1 cellular context compared by ENCODE assay signal in the genomic region with DNA sequence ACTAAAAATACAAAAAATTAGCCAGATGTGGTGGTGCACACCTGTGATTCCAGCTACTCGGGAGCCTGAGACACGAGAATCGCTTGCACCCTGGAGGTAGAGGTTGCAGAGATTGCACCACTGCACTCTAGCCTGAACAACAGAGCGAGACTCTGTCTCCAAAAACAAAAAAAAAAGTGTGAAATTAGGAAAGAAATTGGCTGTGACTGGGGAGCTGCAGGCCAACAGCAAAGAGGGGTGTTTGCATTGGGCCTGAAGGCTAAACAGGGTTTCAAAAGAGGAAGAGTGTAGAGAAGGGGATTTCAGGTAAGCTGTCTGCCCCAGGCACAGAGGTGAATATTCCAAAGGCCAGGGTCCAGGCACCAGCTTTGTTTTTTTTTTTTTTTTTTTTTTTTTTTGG.
TF ChIP-seq lines count a peak whose summit lies in the region.

No MANE protein-coding gene starts in this region.

TF ChIP-seq in HepG2, 621 proteins besides CTCF, POLR2A, EP300 and RAD21 (continued from another document and continues in another):
- TF ChIP-seq, protein P1, sequence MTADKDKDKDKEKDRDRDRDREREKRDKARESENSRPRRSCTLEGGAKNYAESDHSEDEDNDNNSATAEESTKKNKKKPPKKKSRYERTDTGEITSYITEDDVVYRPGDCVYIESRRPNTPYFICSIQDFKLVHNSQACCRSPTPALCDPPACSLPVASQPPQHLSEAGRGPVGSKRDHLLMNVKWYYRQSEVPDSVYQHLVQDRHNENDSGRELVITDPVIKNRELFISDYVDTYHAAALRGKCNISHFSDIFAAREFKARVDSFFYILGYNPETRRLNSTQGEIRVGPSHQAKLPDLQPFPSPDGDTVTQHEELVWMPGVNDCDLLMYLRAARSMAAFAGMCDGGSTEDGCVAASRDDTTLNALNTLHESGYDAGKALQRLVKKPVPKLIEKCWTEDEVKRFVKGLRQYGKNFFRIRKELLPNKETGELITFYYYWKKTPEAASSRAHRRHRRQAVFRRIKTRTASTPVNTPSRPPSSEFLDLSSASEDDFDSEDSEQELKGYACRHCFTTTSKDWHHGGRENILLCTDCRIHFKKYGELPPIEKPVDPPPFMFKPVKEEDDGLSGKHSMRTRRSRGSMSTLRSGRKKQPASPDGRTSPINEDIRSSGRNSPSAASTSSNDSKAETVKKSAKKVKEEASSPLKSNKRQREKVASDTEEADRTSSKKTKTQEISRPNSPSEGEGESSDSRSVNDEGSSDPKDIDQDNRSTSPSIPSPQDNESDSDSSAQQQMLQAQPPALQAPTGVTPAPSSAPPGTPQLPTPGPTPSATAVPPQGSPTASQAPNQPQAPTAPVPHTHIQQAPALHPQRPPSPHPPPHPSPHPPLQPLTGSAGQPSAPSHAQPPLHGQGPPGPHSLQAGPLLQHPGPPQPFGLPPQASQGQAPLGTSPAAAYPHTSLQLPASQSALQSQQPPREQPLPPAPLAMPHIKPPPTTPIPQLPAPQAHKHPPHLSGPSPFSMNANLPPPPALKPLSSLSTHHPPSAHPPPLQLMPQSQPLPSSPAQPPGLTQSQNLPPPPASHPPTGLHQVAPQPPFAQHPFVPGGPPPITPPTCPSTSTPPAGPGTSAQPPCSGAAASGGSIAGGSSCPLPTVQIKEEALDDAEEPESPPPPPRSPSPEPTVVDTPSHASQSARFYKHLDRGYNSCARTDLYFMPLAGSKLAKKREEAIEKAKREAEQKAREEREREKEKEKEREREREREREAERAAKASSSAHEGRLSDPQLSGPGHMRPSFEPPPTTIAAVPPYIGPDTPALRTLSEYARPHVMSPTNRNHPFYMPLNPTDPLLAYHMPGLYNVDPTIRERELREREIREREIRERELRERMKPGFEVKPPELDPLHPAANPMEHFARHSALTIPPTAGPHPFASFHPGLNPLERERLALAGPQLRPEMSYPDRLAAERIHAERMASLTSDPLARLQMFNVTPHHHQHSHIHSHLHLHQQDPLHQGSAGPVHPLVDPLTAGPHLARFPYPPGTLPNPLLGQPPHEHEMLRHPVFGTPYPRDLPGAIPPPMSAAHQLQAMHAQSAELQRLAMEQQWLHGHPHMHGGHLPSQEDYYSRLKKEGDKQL (CRISPR knock-in tag; IDR thresholded peaks at IDR 0.05; ENCODE audit: low read depth): no peak
- TF ChIP-seq JARID2 (CRISPR knock-in tag; IDR thresholded peaks at IDR 0.05; ENCODE audit: insufficient replicate concordance) (no peak), ZNF589 (CRISPR knock-in tag; conservative IDR thresholded peaks at IDR 0.05) (no peak), TBP (CRISPR knock-in tag; IDR thresholded peaks at IDR 0.05) (no peak), SOX6 (IDR thresholded peaks at IDR 0.05) (no peak), SOX6 (CRISPR knock-in tag; IDR thresholded peaks at IDR 0.05) (0 out of 2 replicates have a peak, but pooled peaks have one; percentile 12), TRIM24 (CRISPR knock-in tag; IDR thresholded peaks at IDR 0.05) (0 out of 2 replicates have a peak, but pooled peaks have one; percentile 65), KLF6 (CRISPR knock-in tag; IDR thresholded peaks at IDR 0.05) (no peak), NFKB2 (CRISPR knock-in tag; IDR thresholded peaks at IDR 0.05; ENCODE audit: borderline replicate concordance) (no peak), SRSF9 (IDR thresholded peaks at IDR 0.05; ENCODE audit: borderline replicate concordance, insufficient read depth, low read depth, low read length, poor library complexity, severe bottlenecking) (no peak)
- TF ChIP-seq, protein P2, sequence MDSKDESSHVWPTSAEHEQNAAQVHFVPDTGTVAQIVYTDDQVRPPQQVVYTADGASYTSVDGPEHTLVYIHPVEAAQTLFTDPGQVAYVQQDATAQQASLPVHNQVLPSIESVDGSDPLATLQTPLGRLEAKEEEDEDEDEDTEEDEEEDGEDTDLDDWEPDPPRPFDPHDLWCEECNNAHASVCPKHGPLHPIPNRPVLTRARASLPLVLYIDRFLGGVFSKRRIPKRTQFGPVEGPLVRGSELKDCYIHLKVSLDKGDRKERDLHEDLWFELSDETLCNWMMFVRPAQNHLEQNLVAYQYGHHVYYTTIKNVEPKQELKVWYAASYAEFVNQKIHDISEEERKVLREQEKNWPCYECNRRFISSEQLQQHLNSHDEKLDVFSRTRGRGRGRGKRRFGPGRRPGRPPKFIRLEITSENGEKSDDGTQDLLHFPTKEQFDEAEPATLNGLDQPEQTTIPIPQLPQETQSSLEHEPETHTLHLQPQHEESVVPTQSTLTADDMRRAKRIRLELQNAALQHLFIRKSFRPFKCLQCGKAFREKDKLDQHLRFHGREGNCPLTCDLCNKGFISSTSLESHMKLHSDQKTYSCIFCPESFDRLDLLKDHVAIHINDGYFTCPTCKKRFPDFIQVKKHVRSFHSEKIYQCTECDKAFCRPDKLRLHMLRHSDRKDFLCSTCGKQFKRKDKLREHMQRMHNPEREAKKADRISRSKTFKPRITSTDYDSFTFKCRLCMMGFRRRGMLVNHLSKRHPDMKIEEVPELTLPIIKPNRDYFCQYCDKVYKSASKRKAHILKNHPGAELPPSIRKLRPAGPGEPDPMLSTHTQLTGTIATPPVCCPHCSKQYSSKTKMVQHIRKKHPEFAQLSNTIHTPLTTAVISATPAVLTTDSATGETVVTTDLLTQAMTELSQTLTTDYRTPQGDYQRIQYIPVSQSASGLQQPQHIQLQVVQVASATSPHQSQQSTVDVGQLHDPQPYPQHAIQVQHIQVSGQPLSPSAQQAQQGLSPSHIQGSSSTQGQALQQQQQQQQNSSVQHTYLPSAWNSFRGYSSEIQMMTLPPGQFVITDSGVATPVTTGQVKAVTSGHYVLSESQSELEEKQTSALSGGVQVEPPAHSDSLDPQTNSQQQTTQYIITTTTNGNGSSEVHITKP (CRISPR knock-in tag; IDR thresholded peaks at IDR 0.05; ENCODE audit: low read depth): no peak
- TF ChIP-seq, protein P3, sequence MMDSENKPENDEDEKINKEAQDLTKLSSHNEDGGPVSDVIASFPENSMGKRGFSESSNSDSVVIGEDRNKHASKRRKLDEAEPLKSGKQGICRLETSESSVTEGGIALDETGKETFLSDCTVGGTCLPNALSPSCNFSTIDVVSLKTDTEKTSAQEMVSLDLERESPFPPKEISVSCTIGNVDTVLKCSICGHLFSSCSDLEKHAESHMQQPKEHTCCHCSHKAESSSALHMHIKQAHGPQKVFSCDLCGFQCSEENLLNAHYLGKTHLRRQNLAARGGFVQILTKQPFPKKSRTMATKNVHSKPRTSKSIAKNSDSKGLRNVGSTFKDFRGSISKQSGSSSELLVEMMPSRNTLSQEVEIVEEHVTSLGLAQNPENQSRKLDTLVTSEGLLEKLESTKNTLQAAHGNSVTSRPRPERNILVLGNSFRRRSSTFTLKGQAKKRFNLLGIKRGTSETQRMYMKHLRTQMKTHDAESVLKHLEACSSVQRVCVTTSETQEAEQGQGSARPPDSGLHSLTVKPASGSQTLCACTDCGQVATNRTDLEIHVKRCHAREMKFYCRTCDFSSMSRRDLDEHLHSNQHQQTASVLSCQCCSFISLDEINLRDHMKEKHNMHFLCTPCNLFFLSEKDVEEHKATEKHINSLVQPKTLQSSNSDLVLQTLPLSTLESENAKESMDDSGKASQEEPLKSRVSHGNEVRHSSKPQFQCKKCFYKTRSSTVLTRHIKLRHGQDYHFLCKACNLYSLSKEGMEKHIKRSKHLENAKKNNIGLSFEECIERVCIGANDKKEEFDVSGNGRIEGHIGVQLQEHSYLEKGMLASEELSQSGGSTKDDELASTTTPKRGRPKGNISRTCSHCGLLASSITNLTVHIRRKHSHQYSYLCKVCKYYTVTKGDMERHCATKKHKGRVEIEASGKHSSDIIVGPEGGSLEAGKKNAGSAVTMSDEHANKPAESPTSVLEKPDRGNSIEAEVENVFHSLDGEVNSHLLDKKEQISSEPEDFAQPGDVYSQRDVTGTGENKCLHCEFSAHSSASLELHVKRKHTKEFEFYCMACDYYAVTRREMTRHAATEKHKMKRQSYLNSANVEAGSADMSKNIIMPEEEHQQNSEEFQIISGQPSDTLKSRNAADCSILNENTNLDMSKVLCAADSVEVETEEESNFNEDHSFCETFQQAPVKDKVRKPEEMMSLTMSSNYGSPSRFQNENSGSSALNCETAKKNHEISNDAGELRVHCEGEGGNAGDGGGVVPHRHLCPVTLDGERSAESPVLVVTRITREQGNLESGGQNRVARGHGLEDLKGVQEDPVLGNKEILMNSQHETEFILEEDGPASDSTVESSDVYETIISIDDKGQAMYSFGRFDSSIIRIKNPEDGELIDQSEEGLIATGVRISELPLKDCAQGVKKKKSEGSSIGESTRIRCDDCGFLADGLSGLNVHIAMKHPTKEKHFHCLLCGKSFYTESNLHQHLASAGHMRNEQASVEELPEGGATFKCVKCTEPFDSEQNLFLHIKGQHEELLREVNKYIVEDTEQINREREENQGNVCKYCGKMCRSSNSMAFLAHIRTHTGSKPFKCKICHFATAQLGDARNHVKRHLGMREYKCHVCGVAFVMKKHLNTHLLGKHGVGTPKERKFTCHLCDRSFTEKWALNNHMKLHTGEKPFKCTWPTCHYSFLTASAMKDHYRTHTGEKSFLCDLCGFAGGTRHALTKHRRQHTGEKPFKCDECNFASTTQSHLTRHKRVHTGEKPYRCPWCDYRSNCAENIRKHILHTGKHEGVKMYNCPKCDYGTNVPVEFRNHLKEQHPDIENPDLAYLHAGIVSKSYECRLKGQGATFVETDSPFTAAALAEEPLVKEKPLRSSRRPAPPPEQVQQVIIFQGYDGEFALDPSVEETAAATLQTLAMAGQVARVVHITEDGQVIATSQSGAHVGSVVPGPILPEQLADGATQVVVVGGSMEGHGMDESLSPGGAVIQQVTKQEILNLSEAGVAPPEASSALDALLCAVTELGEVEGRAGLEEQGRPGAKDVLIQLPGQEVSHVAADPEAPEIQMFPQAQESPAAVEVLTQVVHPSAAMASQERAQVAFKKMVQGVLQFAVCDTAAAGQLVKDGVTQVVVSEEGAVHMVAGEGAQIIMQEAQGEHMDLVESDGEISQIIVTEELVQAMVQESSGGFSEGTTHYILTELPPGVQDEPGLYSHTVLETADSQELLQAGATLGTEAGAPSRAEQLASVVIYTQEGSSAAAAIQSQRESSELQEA (CRISPR knock-in tag; IDR thresholded peaks at IDR 0.05; ENCODE audit: not compliant biosample characterization): no peak
- TF ChIP-seq, protein P4, sequence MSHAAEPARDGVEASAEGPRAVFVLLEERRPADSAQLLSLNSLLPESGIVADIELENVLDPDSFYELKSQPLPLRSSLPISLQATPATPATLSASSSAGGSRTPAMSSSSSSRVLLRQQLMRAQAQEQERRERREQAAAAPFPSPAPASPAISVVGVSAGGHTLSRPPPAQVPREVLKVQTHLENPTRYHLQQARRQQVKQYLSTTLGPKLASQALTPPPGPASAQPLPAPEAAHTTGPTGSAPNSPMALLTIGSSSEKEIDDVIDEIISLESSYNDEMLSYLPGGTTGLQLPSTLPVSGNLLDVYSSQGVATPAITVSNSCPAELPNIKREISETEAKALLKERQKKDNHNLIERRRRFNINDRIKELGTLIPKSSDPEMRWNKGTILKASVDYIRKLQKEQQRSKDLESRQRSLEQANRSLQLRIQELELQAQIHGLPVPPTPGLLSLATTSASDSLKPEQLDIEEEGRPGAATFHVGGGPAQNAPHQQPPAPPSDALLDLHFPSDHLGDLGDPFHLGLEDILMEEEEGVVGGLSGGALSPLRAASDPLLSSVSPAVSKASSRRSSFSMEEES (CRISPR knock-in tag; IDR thresholded peaks at IDR 0.05): no peak
- TF ChIP-seq, protein P5, sequence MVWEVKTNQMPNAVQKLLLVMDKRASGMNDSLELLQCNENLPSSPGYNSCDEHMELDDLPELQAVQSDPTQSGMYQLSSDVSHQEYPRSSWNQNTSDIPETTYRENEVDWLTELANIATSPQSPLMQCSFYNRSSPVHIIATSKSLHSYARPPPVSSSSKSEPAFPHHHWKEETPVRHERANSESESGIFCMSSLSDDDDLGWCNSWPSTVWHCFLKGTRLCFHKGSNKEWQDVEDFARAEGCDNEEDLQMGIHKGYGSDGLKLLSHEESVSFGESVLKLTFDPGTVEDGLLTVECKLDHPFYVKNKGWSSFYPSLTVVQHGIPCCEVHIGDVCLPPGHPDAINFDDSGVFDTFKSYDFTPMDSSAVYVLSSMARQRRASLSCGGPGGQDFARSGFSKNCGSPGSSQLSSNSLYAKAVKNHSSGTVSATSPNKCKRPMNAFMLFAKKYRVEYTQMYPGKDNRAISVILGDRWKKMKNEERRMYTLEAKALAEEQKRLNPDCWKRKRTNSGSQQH (CRISPR knock-in tag; IDR thresholded peaks at IDR 0.05; ENCODE audit: low read depth): no peak
- TF ChIP-seq, protein P6, sequence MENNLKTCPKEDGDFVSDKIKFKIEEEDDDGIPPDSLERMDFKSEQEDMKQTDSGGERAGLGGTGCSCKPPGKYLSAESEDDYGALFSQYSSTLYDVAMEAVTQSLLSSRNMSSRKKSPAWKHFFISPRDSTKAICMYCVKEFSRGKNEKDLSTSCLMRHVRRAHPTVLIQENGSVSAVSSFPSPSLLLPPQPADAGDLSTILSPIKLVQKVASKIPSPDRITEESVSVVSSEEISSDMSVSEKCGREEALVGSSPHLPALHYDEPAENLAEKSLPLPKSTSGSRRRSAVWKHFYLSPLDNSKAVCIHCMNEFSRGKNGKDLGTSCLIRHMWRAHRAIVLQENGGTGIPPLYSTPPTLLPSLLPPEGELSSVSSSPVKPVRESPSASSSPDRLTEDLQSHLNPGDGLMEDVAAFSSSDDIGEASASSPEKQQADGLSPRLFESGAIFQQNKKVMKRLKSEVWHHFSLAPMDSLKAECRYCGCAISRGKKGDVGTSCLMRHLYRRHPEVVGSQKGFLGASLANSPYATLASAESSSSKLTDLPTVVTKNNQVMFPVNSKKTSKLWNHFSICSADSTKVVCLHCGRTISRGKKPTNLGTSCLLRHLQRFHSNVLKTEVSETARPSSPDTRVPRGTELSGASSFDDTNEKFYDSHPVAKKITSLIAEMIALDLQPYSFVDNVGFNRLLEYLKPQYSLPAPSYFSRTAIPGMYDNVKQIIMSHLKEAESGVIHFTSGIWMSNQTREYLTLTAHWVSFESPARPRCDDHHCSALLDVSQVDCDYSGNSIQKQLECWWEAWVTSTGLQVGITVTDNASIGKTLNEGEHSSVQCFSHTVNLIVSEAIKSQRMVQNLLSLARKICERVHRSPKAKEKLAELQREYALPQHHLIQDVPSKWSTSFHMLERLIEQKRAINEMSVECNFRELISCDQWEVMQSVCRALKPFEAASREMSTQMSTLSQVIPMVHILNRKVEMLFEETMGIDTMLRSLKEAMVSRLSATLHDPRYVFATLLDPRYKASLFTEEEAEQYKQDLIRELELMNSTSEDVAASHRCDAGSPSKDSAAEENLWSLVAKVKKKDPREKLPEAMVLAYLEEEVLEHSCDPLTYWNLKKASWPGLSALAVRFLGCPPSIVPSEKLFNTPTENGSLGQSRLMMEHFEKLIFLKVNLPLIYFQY (CRISPR knock-in tag; IDR thresholded peaks at IDR 0.05; ENCODE audit: borderline replicate concordance): no peak
- TF ChIP-seq, protein P7, sequence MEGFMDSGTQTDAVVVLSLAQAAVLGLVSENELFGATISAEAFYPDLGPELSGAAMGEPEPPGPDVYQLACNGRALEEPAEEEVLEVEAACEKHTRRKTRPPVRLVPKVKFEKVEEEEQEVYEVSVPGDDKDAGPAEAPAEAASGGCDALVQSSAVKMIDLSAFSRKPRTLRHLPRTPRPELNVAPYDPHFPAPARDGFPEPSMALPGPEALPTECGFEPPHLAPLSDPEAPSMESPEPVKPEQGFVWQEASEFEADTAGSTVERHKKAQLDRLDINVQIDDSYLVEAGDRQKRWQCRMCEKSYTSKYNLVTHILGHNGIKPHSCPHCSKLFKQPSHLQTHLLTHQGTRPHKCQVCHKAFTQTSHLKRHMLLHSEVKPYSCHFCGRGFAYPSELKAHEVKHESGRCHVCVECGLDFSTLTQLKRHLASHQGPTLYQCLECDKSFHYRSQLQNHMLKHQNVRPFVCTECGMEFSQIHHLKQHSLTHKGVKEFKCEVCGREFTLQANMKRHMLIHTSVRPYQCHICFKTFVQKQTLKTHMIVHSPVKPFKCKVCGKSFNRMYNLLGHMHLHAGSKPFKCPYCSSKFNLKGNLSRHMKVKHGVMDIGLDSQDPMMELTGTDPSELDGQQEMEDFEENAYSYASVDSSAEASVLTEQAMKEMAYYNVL (CRISPR knock-in tag; IDR thresholded peaks at IDR 0.05; ENCODE audit: borderline replicate concordance): peak; percentile 38; the same call in 1 of the 2 replicates
